In genomic region chr1:28535180-28535579, GRCh38 we compare ENCODE assay signal across 20 cellular contexts. TPM values are rescaled to one million over a fixed set of nuclear protein-coding genes. Genes with fewer than 3 reads are reported as not detected.
A peak's percentile ranks its signal among the peaks of the same experiment; 100 is the strongest.
DNase-seq lines count a peak whose midpoint lies in the region; ATAC-seq, FAIRE-seq and TF ChIP-seq lines count a peak whose summit lies in the region.
"Had no signal": no experiment of that assay in that cellular context is flagged by ENCODE, and none has a peak within 500 bp of the region (broad histone marks: within the 10 kb centered on the region; RNA-seq: fewer than 3 reads in every experiment).

No MANE protein-coding gene starts in this region.

- no peak overlapping the region for H3K4me2 ChIP-seq in IMR-90 (ENCODE audit: low read depth, low read length)
- H3K4me2 ChIP-seq in K562 (ENCODE audit: insufficient read depth, low read length) = no peak overlapping the region
- H3K4me2 ChIP-seq in osteoblast (ENCODE audit: insufficient read depth, low read length) = no peak overlapping the region
- H3K4me2 ChIP-seq: A549, BLaER1, GM23338 had no signal

- no peak for DNase-seq in activated CD8-positive, alpha-beta T cell treated with anti-CD3 and anti-CD28 coated beads, Interleukin-2, amount 10 ng/mL, durations not matched to agents 7 days and 5 days
- DNase-seq in activated CD8-positive, alpha-beta T cell treated with anti-CD3 and anti-CD28 coated beads for 36 hours = no peak
- DNase-seq in IMR-90 (no peak), K562 (ENCODE audit: extremely low read depth in 1 of 4, low spot score in 3 of 4) (no peak), osteoblast (ENCODE audit: insufficient read length, low spot score, missing footprints) (peak; percentile 37), osteocyte (ENCODE audit: extremely low spot score, unreplicated experiment) (no peak), prostate gland (ENCODE audit: low spot score) (no peak)
- DNase-seq: CD4-positive, alpha-beta memory T cell; DMS153; DMS79; GDM1 had no signal

- H3K27me3 ChIP-seq in IMR-90 (ENCODE audit: control insufficient read depth, insufficient read depth, low read length) = no peaks in the 10 kb centered on the region
- no peaks in the 10 kb centered on the region for H3K27me3 ChIP-seq in K562 (ENCODE audit: control insufficient read depth in 2 of 2, insufficient read depth in 2 of 2, low read length in 2 of 2)
- no peaks in the 10 kb centered on the region for H3K27me3 ChIP-seq in osteoblast (ENCODE audit: insufficient read depth, low read length)
- H3K27me3 ChIP-seq in prostate gland (replicated peaks; ENCODE audit: insufficient read depth) = no peaks in the 10 kb centered on the region
- H3K27me3 ChIP-seq: BLaER1 had no signal

- peaks cover 3% of the 10 kb centered on the region for H3K4me1 Mint-ChIP-seq in activated CD8-positive, alpha-beta T cell treated with anti-CD3 and anti-CD28 coated beads, Interleukin-2, amount 10 ng/mL, durations not matched to agents 7 days and 5 days (ENCODE audit: low read depth)
- H3K4me1 Mint-ChIP-seq in activated CD8-positive, alpha-beta T cell treated with anti-CD3 and anti-CD28 coated beads for 36 hours (ENCODE audit: low read depth) = no peaks in the 10 kb centered on the region
- H3K4me1 Mint-ChIP-seq in osteocyte (ENCODE audit: unreplicated experiment) = no peaks in the 10 kb centered on the region
- H3K4me1 Mint-ChIP-seq: CD14-positive monocyte, GM23338, IgD-negative memory B cell had no signal

- dilution Hi-C loops in IMR-90 (cut with HindIII; ENCODE audit: low sequenced_read_pairs, unreplicated experiment) = no loop called here

- H3K27ac ChIP-seq in IMR-90 (ENCODE audit: insufficient read depth, low read length) (no peak overlapping the region), K562 (ENCODE audit: extremely low read depth, low read depth, low read length) (no peak overlapping the region), osteoblast (ENCODE audit: low read depth, low read length) (no peak overlapping the region), prostate gland (no peak overlapping the region)
- H3K27ac ChIP-seq: 22Rv1, A549, BLaER1 had no signal

- H4K8ac ChIP-seq in IMR-90 (ENCODE audit: low read depth in 2 of 2, low read length in 2 of 2) = no peak overlapping the region

- H3K4me3 Mint-ChIP-seq in activated CD8-positive, alpha-beta T cell treated with anti-CD3 and anti-CD28 coated beads, Interleukin-2, amount 10 ng/mL, durations not matched to agents 7 days and 5 days = no peak overlapping the region
- H3K4me3 Mint-ChIP-seq in activated CD8-positive, alpha-beta T cell treated with anti-CD3 and anti-CD28 coated beads for 36 hours = no peak overlapping the region
- no peak overlapping the region for H3K4me3 Mint-ChIP-seq in osteocyte (ENCODE audit: unreplicated experiment)
- H3K4me3 Mint-ChIP-seq: CD14-positive monocyte; CD4-positive, alpha-beta memory T cell; GM23338; IgD-negative memory B cell had no signal

- no peak overlapping the region for H2BK5ac ChIP-seq in IMR-90 (ENCODE audit: low read depth, low read length, poor library complexity, severe bottlenecking)

- H3K56ac ChIP-seq in IMR-90 (ENCODE audit: extremely low read depth, insufficient read depth, low read length) = no peak overlapping the region

- H3K79me2 ChIP-seq in K562 (ENCODE audit: control insufficient read depth, insufficient read depth, low read length) (no peaks in the 10 kb centered on the region), osteoblast (ENCODE audit: insufficient read depth, low read length) (no peaks in the 10 kb centered on the region)

- TF ChIP-seq RAD21 in IMR-90 (IDR thresholded peaks at IDR 0.05; ENCODE audit: low read length) = no peak
- no peak for TF ChIP-seq RAD21 in K562 (CRISPR knock-in tag; conservative IDR thresholded peaks at IDR 0.05 in 1 of 2, IDR thresholded peaks at IDR 0.05 in 1 of 2)

- no peak overlapping the region for H4K5ac ChIP-seq in IMR-90 (ENCODE audit: low read depth, low read length)

- no peaks in the 10 kb centered on the region for H4K20me1 ChIP-seq in IMR-90 (ENCODE audit: insufficient read depth, low read length)
- 0 out of 2 replicates have a peak, but pooled peaks cover 3% of the 10 kb centered on the region for H4K20me1 ChIP-seq in K562 (replicated peaks; ENCODE audit: control insufficient read depth, insufficient read depth, low read length)
- H4K20me1 ChIP-seq in osteoblast (ENCODE audit: insufficient read depth, low read length) = no peaks in the 10 kb centered on the region

- WGBS in IMR-90 (ENCODE audit: extremely low coverage in 2 of 2, insufficient read length in 1 of 2), 2 experiments = 83% methylated on average over 2 of the region's 6 CpGs; no CpG with 5 or more reads in 1 of the 2 experiments
- 96% methylated on average over 6 of the region's 6 CpGs for WGBS in K562 (ENCODE audit: insufficient coverage, low coverage, missing lambda C conversion rate)
- 95% methylated on average over 6 of the region's 6 CpGs for WGBS in prostate gland

- no peak overlapping the region for H3K4ac ChIP-seq in IMR-90 (ENCODE audit: low read depth, low read length)

- H2AK5ac ChIP-seq in IMR-90 (ENCODE audit: low read depth, low read length) = no peak overlapping the region

- H3K9me1 ChIP-seq in IMR-90 (ENCODE audit: insufficient read depth, low read length) = peaks cover 8% of the 10 kb centered on the region; the same call in 1 of the 2 replicates
- no peaks in the 10 kb centered on the region for H3K9me1 ChIP-seq in K562 (ENCODE audit: control insufficient read depth, insufficient read depth, low read length)

- H3K4me3 ChIP-seq in IMR-90 (ENCODE audit: insufficient read depth, low read depth, low read length) (no peak overlapping the region), K562 (no peak overlapping the region), osteoblast (ENCODE audit: insufficient read depth, low read length) (no peak overlapping the region), prostate gland (no peak overlapping the region)
- H3K4me3 ChIP-seq: A549, BLaER1, GM23338 had no signal

- intact Hi-C loops in activated CD8-positive, alpha-beta T cell treated with anti-CD3 and anti-CD28 coated beads for 36 hours (cut with micrococcal nuclease) = no loop called here
- intact Hi-C loops in IMR-90 (cut with micrococcal nuclease) = no loop called here
- intact Hi-C loops in K562 (cut with micrococcal nuclease) = no loop called here
- intact Hi-C loops in prostate gland (cut with DNase I) = no loop called here

- H3K9ac ChIP-seq in IMR-90 (ENCODE audit: low read depth, low read length) (no peak overlapping the region), K562 (ENCODE audit: insufficient read depth in 1 of 2, low read depth in 2 of 2, low read length in 2 of 2) (peak overlapping the region in 1 of 2 experiments; percentile 27; a peak in 1 of 4 replicates)
- H3K9ac ChIP-seq: BLaER1 had no signal

- H3K4me1 ChIP-seq in IMR-90 (ENCODE audit: control insufficient read depth, insufficient read depth, low read length) (no peaks in the 10 kb centered on the region), K562 (replicated peaks in 1 of 2; ENCODE audit: control insufficient read depth in 2 of 2, insufficient read depth in 2 of 2, low read length in 2 of 2) (peaks cover 0 to 4% of the 10 kb centered on the region in 2 experiments; a peak in 1 of 5 replicates), osteoblast (ENCODE audit: insufficient read depth, low read length) (no peaks in the 10 kb centered on the region), prostate gland (replicated peaks) (no peaks in the 10 kb centered on the region)
- H3K4me1 ChIP-seq: A549 had no signal

- BruUV-seq in IMR-90 (replicated peaks; lab: Mats Ljungman, UMichigan) (no TSS peak), K562 (replicated peaks; lab: Mats Ljungman, UMichigan) (no TSS peak)

- POLR2A ChIA-PET in activated CD8-positive, alpha-beta T cell treated with anti-CD3 and anti-CD28 coated beads, Interleukin-2, amount 10 ng/mL, durations not matched to agents 7 days and 5 days (lab: Charles Lee) = no interaction called here
- POLR2A ChIA-PET in activated CD8-positive, alpha-beta T cell treated with anti-CD3 and anti-CD28 coated beads for 36 hours (lab: Charles Lee) = interaction anchor here (1.0 to 1.4 kb wide), 5 partner anchors 9 to 47 kb away, joined by 3 to 5 read pairs (median 3); no protein-coding TSS in a partner anchor
- POLR2A ChIA-PET in IMR-90 (lab: Charles Lee; ENCODE audit: unreplicated experiment) = no interaction called here
- POLR2A ChIA-PET in K562 (lab: Yijun Ruan, JAX) = interaction anchor here (0.6 to 1.5 kb wide), 3 partner anchors 10 to 28 kb away, joined by 3 to 7 read pairs (median 3); no protein-coding TSS in a partner anchor

- no peak for ATAC-seq in activated CD8-positive, alpha-beta T cell treated with anti-CD3 and anti-CD28 coated beads, Interleukin-2, amount 10 ng/mL, durations not matched to agents 7 days and 5 days
- no peak for ATAC-seq in activated CD8-positive, alpha-beta T cell treated with anti-CD3 and anti-CD28 coated beads for 36 hours
- ATAC-seq in IMR-90 (ENCODE audit: low read depth) (no peak), K562 (no peak), GM21526 (IDR thresholded peaks at IDR 0.05; ENCODE audit: low FRiP score, unreplicated experiment) (no peak)
- ATAC-seq: A549, GM23338 had no signal

- H2BK120ac ChIP-seq in IMR-90 (ENCODE audit: low read depth, low read length) = no peak overlapping the region

- H3K18ac ChIP-seq in IMR-90 (ENCODE audit: low read depth, low read length) = no peak overlapping the region

- TF ChIP-seq POLR2A in IMR-90 (IDR thresholded peaks at IDR 0.05; ENCODE audit: low read depth, low read length) (no peak), K562 (conservative IDR thresholded peaks at IDR 0.05) (no peak), prostate gland (IDR thresholded peaks at IDR 0.05) (no peak)

- no peak overlapping the region for H2AFZ ChIP-seq in IMR-90 (replicated peaks; ENCODE audit: low read length, poor library complexity)
- H2AFZ ChIP-seq in K562 (ENCODE audit: low read depth, low read length) = no peak overlapping the region
- no peak overlapping the region for H2AFZ ChIP-seq in osteoblast (ENCODE audit: low read length)
- H2AFZ ChIP-seq: GM23338 had no signal

- TF ChIP-seq EP300 in K562 (IDR thresholded peaks at IDR 0.05; ENCODE audit: low read length) = no peak

- no peak overlapping the region for H4K91ac ChIP-seq in IMR-90 (ENCODE audit: insufficient read depth, low read depth, low read length)

- in situ Hi-C loops in IMR-90 (cut with MboI; ENCODE audit: low sequenced_read_pairs) = no loop called here
- in situ Hi-C loops in K562 (cut with MboI) = no loop called here

- no peaks in the 10 kb centered on the region for H3K27me3 Mint-ChIP-seq in activated CD8-positive, alpha-beta T cell treated with anti-CD3 and anti-CD28 coated beads, Interleukin-2, amount 10 ng/mL, durations not matched to agents 7 days and 5 days (ENCODE audit: low read depth)
- no peaks in the 10 kb centered on the region for H3K27me3 Mint-ChIP-seq in activated CD8-positive, alpha-beta T cell treated with anti-CD3 and anti-CD28 coated beads for 36 hours
- H3K27me3 Mint-ChIP-seq in osteocyte (ENCODE audit: unreplicated experiment) = no peaks in the 10 kb centered on the region
- H3K27me3 Mint-ChIP-seq: CD4-positive, alpha-beta memory T cell; IgD-negative memory B cell had no signal

- CTCF ChIA-PET in activated CD8-positive, alpha-beta T cell treated with anti-CD3 and anti-CD28 coated beads, Interleukin-2, amount 10 ng/mL, durations not matched to agents 7 days and 5 days (lab: Charles Lee) = no interaction called here
- CTCF ChIA-PET in activated CD8-positive, alpha-beta T cell treated with anti-CD3 and anti-CD28 coated beads for 36 hours (lab: Charles Lee) = interaction anchor here (1.1 to 1.3 kb wide), 2 partner anchors 12 to 17 kb away, joined by 3 to 4 read pairs; no protein-coding TSS in a partner anchor
- CTCF ChIA-PET in IMR-90 (lab: Yijun Ruan, JAX) (no interaction called here), K562 (lab: Yijun Ruan, JAX; ENCODE audit: low intra/inter-chr PET ratio) (no interaction called here)

- no peaks in the 10 kb centered on the region for H3K9me3 Mint-ChIP-seq in activated CD8-positive, alpha-beta T cell treated with anti-CD3 and anti-CD28 coated beads, Interleukin-2, amount 10 ng/mL, durations not matched to agents 7 days and 5 days (ENCODE audit: insufficient read depth)
- no peaks in the 10 kb centered on the region for H3K9me3 Mint-ChIP-seq in activated CD8-positive, alpha-beta T cell treated with anti-CD3 and anti-CD28 coated beads for 36 hours
- H3K9me3 Mint-ChIP-seq in osteocyte (ENCODE audit: unreplicated experiment) = no peaks in the 10 kb centered on the region
- H3K9me3 Mint-ChIP-seq: CD4-positive, alpha-beta memory T cell; GM23338; IgD-negative memory B cell had no signal

- no peak overlapping the region for H2BK20ac ChIP-seq in IMR-90 (ENCODE audit: low read depth, low read length)

- no peaks in the 10 kb centered on the region for H3K9me3 ChIP-seq in IMR-90 (ENCODE audit: control insufficient read depth, insufficient read depth, low read length)
- H3K9me3 ChIP-seq in K562 (replicated peaks; ENCODE audit: control insufficient read depth, insufficient read depth, low read depth, low read length) = no peaks in the 10 kb centered on the region
- H3K9me3 ChIP-seq in osteoblast (ENCODE audit: low read depth, low read length) = no peaks in the 10 kb centered on the region
- H3K9me3 ChIP-seq in prostate gland = no peaks in the 10 kb centered on the region
- H3K9me3 ChIP-seq: A549, BLaER1 had no signal

- H3K14ac ChIP-seq in IMR-90 (replicated peaks; ENCODE audit: low read depth, low read length) = no peak overlapping the region

- no peak overlapping the region for H3K23ac ChIP-seq in IMR-90 (ENCODE audit: low read depth, low read length)

- peak overlapping the region; percentile 39 for H3K27ac Mint-ChIP-seq in activated CD8-positive, alpha-beta T cell treated with anti-CD3 and anti-CD28 coated beads, Interleukin-2, amount 10 ng/mL, durations not matched to agents 7 days and 5 days
- H3K27ac Mint-ChIP-seq in activated CD8-positive, alpha-beta T cell treated with anti-CD3 and anti-CD28 coated beads for 36 hours = no peak overlapping the region
- H3K27ac Mint-ChIP-seq in osteocyte (ENCODE audit: unreplicated experiment) = no peak overlapping the region
- H3K27ac Mint-ChIP-seq: CD4-positive, alpha-beta memory T cell; GM23338; IgD-negative memory B cell had no signal

- H3K36me3 ChIP-seq in IMR-90 (ENCODE audit: control insufficient read depth, insufficient read depth, low read length) (peaks cover 44% of the 10 kb centered on the region), K562 (ENCODE audit: control insufficient read depth, insufficient read depth, low read length) (peaks cover 86% of the 10 kb centered on the region), osteoblast (ENCODE audit: insufficient read depth, low read length) (peaks cover 42% of the 10 kb centered on the region), prostate gland (no peaks in the 10 kb centered on the region)

- H3K36me3 Mint-ChIP-seq in activated CD8-positive, alpha-beta T cell treated with anti-CD3 and anti-CD28 coated beads, Interleukin-2, amount 10 ng/mL, durations not matched to agents 7 days and 5 days (ENCODE audit: low read depth) = peaks cover 51% of the 10 kb centered on the region
- H3K36me3 Mint-ChIP-seq in activated CD8-positive, alpha-beta T cell treated with anti-CD3 and anti-CD28 coated beads for 36 hours (ENCODE audit: low read depth) = peaks cover 51% of the 10 kb centered on the region
- peaks cover 16% of the 10 kb centered on the region for H3K36me3 Mint-ChIP-seq in osteocyte (ENCODE audit: unreplicated experiment)

- H2BK15ac ChIP-seq in IMR-90 (ENCODE audit: low read depth, low read length) = no peak overlapping the region

- no peak for TF ChIP-seq CTCF in activated CD8-positive, alpha-beta T cell treated with anti-CD3 and anti-CD28 coated beads for 36 hours (IDR thresholded peaks at IDR 0.05)
- no peak for TF ChIP-seq CTCF in IMR-90 (conservative IDR thresholded peaks at IDR 0.05; ENCODE audit: low read depth, low read length)
- TF ChIP-seq CTCF in K562 (IDR thresholded peaks at IDR 0.05 in 2 of 3, conservative IDR thresholded peaks at IDR 0.05 in 1 of 3; ENCODE audit: insufficient read depth in 2 of 3, low read depth in 1 of 3, low read length in 3 of 3) = no peak
- TF ChIP-seq CTCF in osteoblast (IDR thresholded peaks at IDR 0.05; ENCODE audit: extremely low read depth, low read depth, low read length) = no peak
- TF ChIP-seq CTCF in osteocyte (IDR thresholded peaks at IDR 0.05) = no peak
- TF ChIP-seq CTCF in prostate gland (IDR thresholded peaks at IDR 0.05) = no peak

- peaks cover 0 to 4% of the 10 kb centered on the region in 2 experiments; a peak in 2 of 4 replicates for H3K79me1 ChIP-seq in IMR-90 (ENCODE audit: low read depth in 1 of 2, low read length in 2 of 2)

- peak overlapping the region; percentile 28 for H2AK9ac ChIP-seq in IMR-90 (replicated peaks; ENCODE audit: low read depth, low read length, poor library complexity)

- FAIRE-seq in K562 (lab: Jason Lieb, UNC) = peak; percentile 71
- FAIRE-seq: A549, H54, HTR-8/SVneo had no signal

RNA-seq across cellular contexts. Expression of gene TRNAU1AP, which starts 17.7 kb away (rescaled TPM):
- total RNA-seq in activated CD8-positive, alpha-beta T cell treated with anti-CD3 and anti-CD28 coated beads, Interleukin-2, amount 10 ng/mL, durations not matched to agents 7 days and 5 days = 10 to 100 TPM; 73.2 to 77.7 TPM
- total RNA-seq in activated CD8-positive, alpha-beta T cell treated with anti-CD3 and anti-CD28 coated beads for 36 hours = 10 to 100 TPM; 42.5 to 47.8 TPM
- total RNA-seq in IMR-90 (2012; rRNA removed) (23.8 and 25.3 TPM in 2 replicates), K562 (2014; rRNA removed) (34.9 and 35.1 TPM in 2 replicates), K562 (2014; rRNA removed; fragmentation: Illumina TruSeq; extraction: Trizol) (46.3 and 56.8 TPM in 2 replicates), K562 (2015; rRNA removed; fragmentation: Illumina TruSeq; extraction: Trizol) (30.4 and 36.0 TPM in 2 replicates), K562 (2021) (47.9 and 48.8 TPM in 2 replicates), osteoblast (23.2 and 28.3 TPM in 2 replicates), osteocyte (21.2 and 23.3 TPM in 2 replicates), prostate gland (10 to 100 TPM; 11.5 to 20.8 TPM)
- polyA plus RNA-seq in IMR-90 (2012; rRNA removed) (23.3 and 24.1 TPM in 2 replicates), K562 (2011; rRNA removed) (55.3 and 66.7 TPM in 2 replicates), K562 (2014; fragmentation: Illumina TruSeq; extraction: Trizol) (43.9 and 46.0 TPM in 2 replicates), K562 (2014; fragmentation: Nextera tagmentation; extraction: Ambion mirVana) (100 to 1,000 TPM in 1 of 2 experiments, 10 to 100 TPM in 1; 99.0 to 110 TPM), K562 (2014; rRNA removed) (38.0 and 41.8 TPM in 2 replicates)
- polyA plus RNA-seq in IMR-90 (2012; cell fraction: cytosol; rRNA removed) = 10.5 and 14.8 TPM in 2 replicates
- polyA plus RNA-seq in IMR-90 (2012; cell fraction: nucleus; rRNA removed; ENCODE audit: low replicate concordance) = 16.6 and 42.3 TPM in 2 replicates
- total RNA-seq in K562 (2011; cell fraction: chromatin; rRNA removed; ENCODE audit: low replicate concordance) = 106 and 133 TPM in 2 replicates
- total RNA-seq in K562 (2011; cell fraction: nucleolus; rRNA removed) = 72.0 and 74.4 TPM in 2 replicates
- 84.0 and 108 TPM in 2 replicates for total RNA-seq in K562 (2011; cell fraction: nucleoplasm; rRNA removed)
- polyA plus RNA-seq in K562 (2011; cell fraction: cytosol; rRNA removed) = 40.1 and 42.6 TPM in 2 replicates
- polyA plus RNA-seq in K562 (2011; cell fraction: nucleus; rRNA removed) = 59.0 and 59.1 TPM in 2 replicates
- polyA plus RNA-seq in K562 (2012) = 54.5 and 69.7 TPM in 2 replicates
- polyA minus RNA-seq in K562 (2011; rRNA and poly(A)+ RNA removed) = 33.9 and 37.3 TPM in 2 replicates
- polyA minus RNA-seq in K562 (2011; cell fraction: cytosol; rRNA and poly(A)+ RNA removed) = 9.9 and 14.7 TPM in 2 replicates
- 14.0 and 30.0 TPM in 2 replicates for polyA minus RNA-seq in K562 (2011; cell fraction: nucleus; rRNA and poly(A)+ RNA removed)

RNA-seq across cellular contexts. Expression of gene RCC1, which starts 29.3 kb away (rescaled TPM):
- total RNA-seq in activated CD8-positive, alpha-beta T cell treated with anti-CD3 and anti-CD28 coated beads, Interleukin-2, amount 10 ng/mL, durations not matched to agents 7 days and 5 days = 10 to 100 TPM; 80.7 to 85.3 TPM
- total RNA-seq in activated CD8-positive, alpha-beta T cell treated with anti-CD3 and anti-CD28 coated beads for 36 hours = 100 to 1,000 TPM; 108 to 113 TPM
- total RNA-seq in IMR-90 (2012; rRNA removed) (33.9 and 43.9 TPM in 2 replicates), K562 (2014; rRNA removed) (106 and 126 TPM in 2 replicates), K562 (2014; rRNA removed; fragmentation: Illumina TruSeq; extraction: Trizol) (96.5 and 107 TPM in 2 replicates), K562 (2015; rRNA removed; fragmentation: Illumina TruSeq; extraction: Trizol) (134 and 139 TPM in 2 replicates), K562 (2021) (126 and 149 TPM in 2 replicates), osteoblast (32.1 and 35.1 TPM in 2 replicates), osteocyte (22.9 and 25.0 TPM in 2 replicates), prostate gland (10 to 100 TPM; 13.8 to 18.1 TPM)
- polyA plus RNA-seq in IMR-90 (2012; rRNA removed) (28.7 and 33.2 TPM in 2 replicates), K562 (2011; rRNA removed) (93.5 and 118 TPM in 2 replicates), K562 (2014; fragmentation: Illumina TruSeq; extraction: Trizol) (187 and 202 TPM in 2 replicates), K562 (2014; fragmentation: Nextera tagmentation; extraction: Ambion mirVana) (10 to 100 TPM; 16.4 to 28.1 TPM), K562 (2014; rRNA removed) (142 TPM in 2 replicates)
- 23.3 and 34.3 TPM in 2 replicates for polyA plus RNA-seq in IMR-90 (2012; cell fraction: cytosol; rRNA removed)
- 19.3 and 25.8 TPM in 2 replicates for polyA plus RNA-seq in IMR-90 (2012; cell fraction: nucleus; rRNA removed; ENCODE audit: low replicate concordance)
- 64.6 and 140 TPM in 2 replicates for total RNA-seq in K562 (2011; cell fraction: chromatin; rRNA removed; ENCODE audit: low replicate concordance)
- 103 and 112 TPM in 2 replicates for total RNA-seq in K562 (2011; cell fraction: nucleolus; rRNA removed)
- 79.6 and 82.3 TPM in 2 replicates for total RNA-seq in K562 (2011; cell fraction: nucleoplasm; rRNA removed)
- 87.8 and 89.2 TPM in 2 replicates for polyA plus RNA-seq in K562 (2011; cell fraction: cytosol; rRNA removed)
- 78.2 and 92.8 TPM in 2 replicates for polyA plus RNA-seq in K562 (2011; cell fraction: nucleus; rRNA removed)
- polyA plus RNA-seq in K562 (2012) = 94.3 and 129 TPM in 2 replicates
- polyA minus RNA-seq in K562 (2011; rRNA and poly(A)+ RNA removed) = 102 and 113 TPM in 2 replicates
- polyA minus RNA-seq in K562 (2011; cell fraction: cytosol; rRNA and poly(A)+ RNA removed) = 61.3 and 61.4 TPM in 2 replicates
- polyA minus RNA-seq in K562 (2011; cell fraction: nucleus; rRNA and poly(A)+ RNA removed) = 26.4 and 52.8 TPM in 2 replicates

RNA-seq across cellular contexts. Expression of gene RAB42, which starts 56.9 kb away (rescaled TPM):
- not detected for total RNA-seq in activated CD8-positive, alpha-beta T cell treated with anti-CD3 and anti-CD28 coated beads, Interleukin-2, amount 10 ng/mL, durations not matched to agents 7 days and 5 days
- not detected for total RNA-seq in activated CD8-positive, alpha-beta T cell treated with anti-CD3 and anti-CD28 coated beads for 36 hours
- total RNA-seq in IMR-90 (2012; rRNA removed) = 0.83 and 0.90 TPM in 2 replicates
- 0.36 and 0.77 TPM in 2 replicates for polyA plus RNA-seq in IMR-90 (2012; rRNA removed)
- 0.66 and 1.3 TPM in 2 replicates for polyA plus RNA-seq in IMR-90 (2012; cell fraction: cytosol; rRNA removed)
- 0.22 and 0.24 TPM in 2 replicates for polyA plus RNA-seq in IMR-90 (2012; cell fraction: nucleus; rRNA removed; ENCODE audit: low replicate concordance)
- total RNA-seq in K562 (2011; cell fraction: chromatin; rRNA removed; ENCODE audit: low replicate concordance) = not detected in 2 replicates
- total RNA-seq in K562 (2011; cell fraction: nucleolus; rRNA removed) = not detected in 2 replicates
- not detected in 2 replicates for total RNA-seq in K562 (2011; cell fraction: nucleoplasm; rRNA removed)
- 0.14 TPM in 1 of 2 replicates, not detected in the other for total RNA-seq in K562 (2014; rRNA removed)
- not detected in 2 replicates for total RNA-seq in K562 (2014; rRNA removed; fragmentation: Illumina TruSeq; extraction: Trizol)
- total RNA-seq in K562 (2015; rRNA removed; fragmentation: Illumina TruSeq; extraction: Trizol) = 0.07 and 0.15 TPM in 2 replicates
- total RNA-seq in K562 (2021) = not detected in 2 replicates
- 0.12 TPM in 1 of 2 replicates, not detected in the other for polyA plus RNA-seq in K562 (2011; rRNA removed)
- polyA plus RNA-seq in K562 (2011; cell fraction: cytosol; rRNA removed) = 0.15 and 0.24 TPM in 2 replicates
- polyA plus RNA-seq in K562 (2011; cell fraction: nucleus; rRNA removed) = 0.20 TPM in 1 of 2 replicates, not detected in the other
- 0.14 and 0.18 TPM in 2 replicates for polyA plus RNA-seq in K562 (2012)
- polyA plus RNA-seq in K562 (2014; fragmentation: Illumina TruSeq; extraction: Trizol) = not detected in 2 replicates
- not detected for polyA plus RNA-seq in K562 (2014; fragmentation: Nextera tagmentation; extraction: Ambion mirVana)
- polyA plus RNA-seq in K562 (2014; rRNA removed) = 0.05 and 0.12 TPM in 2 replicates
- polyA minus RNA-seq in K562 (2011; rRNA and poly(A)+ RNA removed) = not detected in 2 replicates
- polyA minus RNA-seq in K562 (2011; cell fraction: cytosol; rRNA and poly(A)+ RNA removed) = not detected in 2 replicates
- polyA minus RNA-seq in K562 (2011; cell fraction: nucleus; rRNA and poly(A)+ RNA removed) = not detected in 2 replicates
- 5.0 and 5.1 TPM in 2 replicates for total RNA-seq in osteoblast
- total RNA-seq in osteocyte = 0.56 and 1.6 TPM in 2 replicates
- total RNA-seq in prostate gland = 1 to 10 TPM in 1 of 2 donors, under 1 TPM in 1; 0.34 to 1.9 TPM
- polyA plus RNA-seq: CD4-positive, alpha-beta memory T cell; IgD-negative memory B cell had no signal

Comparison
In these comparisons a context has a peak if more than half of its experiments do, and no peak if none do; other contexts are left out.
1. POLR2A ChIA-PET loops: an anchor here in activated CD8-positive, alpha-beta T cell treated with anti-CD3 and anti-CD28 coated beads for 36 hours (1.0 to 1.4 kb wide) and K562 (0.6 to 1.5 kb wide); none called in activated CD8-positive, alpha-beta T cell treated with anti-CD3 and anti-CD28 coated beads, Interleukin-2, amount 10 ng/mL, durations not matched to agents 7 days and 5 days and IMR-90.